15 cellular contexts compared by ENCODE assay signal in the genomic region with DNA sequence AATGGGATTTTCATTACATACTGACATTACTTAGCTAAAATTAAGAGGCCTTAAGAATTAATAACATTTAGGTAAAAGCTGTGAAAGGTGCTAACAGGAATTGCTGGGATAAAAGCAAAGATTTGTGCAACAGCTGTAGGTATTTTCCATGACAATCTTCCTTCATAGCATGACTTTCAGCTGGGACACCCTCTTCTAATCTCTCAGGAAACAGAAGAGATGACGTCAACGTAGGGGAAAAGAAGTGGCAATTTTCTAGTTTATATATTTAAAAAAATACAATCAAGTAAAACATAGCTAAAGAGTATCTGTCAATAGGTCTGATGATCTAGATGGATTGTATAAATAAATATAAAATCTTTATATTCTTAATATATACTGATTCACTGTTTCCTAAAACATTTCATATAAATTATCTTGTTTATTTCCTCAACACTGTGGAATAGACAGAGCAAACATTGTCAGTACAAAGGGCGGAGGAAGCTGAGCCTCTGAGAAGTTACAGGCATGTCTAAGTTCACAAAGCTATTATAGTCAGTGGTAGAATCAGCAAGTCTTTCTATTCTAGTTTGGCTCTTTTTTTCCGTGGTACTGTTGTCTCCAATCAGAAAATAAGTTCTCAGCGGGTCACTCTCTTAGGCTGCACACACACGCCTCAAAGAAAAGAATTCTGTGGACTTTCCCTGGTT.
DNase-seq lines count a peak whose midpoint lies in the region; ATAC-seq, FAIRE-seq and TF ChIP-seq lines count a peak whose summit lies in the region.
"Had no signal": no experiment of that assay in that cellular context is flagged by ENCODE, and none has a peak within 500 bp of the region (broad histone marks: within the 10 kb centered on the region; RNA-seq: fewer than 3 reads in every experiment).

No MANE protein-coding gene starts in this region.

- no peak for TF ChIP-seq POLR2A in thyroid gland (IDR thresholded peaks at IDR 0.05)

- H3K4me1 ChIP-seq in colonic mucosa: no peaks in the 10 kb centered on the region
- H3K4me1 ChIP-seq in hepatocyte (ENCODE audit: insufficient read depth): peaks cover 4% of the 10 kb centered on the region
- H3K4me1 ChIP-seq in small intestine (ENCODE audit: control insufficient read depth in 2 of 2, insufficient read depth in 1 of 2, low read depth in 1 of 2, low read length in 1 of 2): no peaks in the 10 kb centered on the region
- H3K4me1 ChIP-seq in thyroid gland: no peaks in the 10 kb centered on the region

- H3K4me2 ChIP-seq in hepatocyte: no peak overlapping the region

- H3K79me2 ChIP-seq in hepatocyte: no peaks in the 10 kb centered on the region

- no peak overlapping the region for H3K9ac ChIP-seq in colonic mucosa (ENCODE audit: low read depth in 2 of 2, low read length in 2 of 2)

- H3K36me3 ChIP-seq in colonic mucosa (no peaks in the 10 kb centered on the region), hepatocyte (replicated peaks; ENCODE audit: insufficient read depth, low read depth) (no peaks in the 10 kb centered on the region), small intestine (ENCODE audit: control insufficient read depth in 2 of 2, insufficient read depth in 2 of 2, low read length in 2 of 2) (no peaks in the 10 kb centered on the region), thyroid gland (no peaks in the 10 kb centered on the region)

- peak; percentile 8 for DNase-seq in HuH-7 (ENCODE audit: low spot score)
- DNase-seq in colonic mucosa: peak; percentile 56
- peak; percentile 36 for DNase-seq in hepatocyte (ENCODE audit: low spot score)
- DNase-seq in small intestine: peak; percentile 35
- no peak for DNase-seq in thyroid gland
- DNase-seq in Right ventricle myocardium inferior (ENCODE audit: missing footprints): no peak
- DNase-seq: H9, KG1, NCI-H1417, NCI-H1930, NCI-H510A treated with DMSO at 0.1 percent for 48 hours, SHP77 treated with DMSO at 0.1 percent for 48 hours had no signal

- H3K27me3 ChIP-seq in colonic mucosa (no peaks in the 10 kb centered on the region), hepatocyte (no peaks in the 10 kb centered on the region), small intestine (ENCODE audit: control insufficient read depth in 2 of 2, insufficient read depth in 2 of 2, low read length in 2 of 2) (no peaks in the 10 kb centered on the region), thyroid gland (no peaks in the 10 kb centered on the region)

- H3K4me3 ChIP-seq in colonic mucosa (no peak overlapping the region), hepatocyte (no peak overlapping the region), small intestine (ENCODE audit: low read depth in 1 of 2, low read length in 2 of 2) (no peak overlapping the region), thyroid gland (replicated peaks in 1 of 3) (no peak overlapping the region)

- 67% methylated on average over 6 of the region's 6 CpGs for WGBS in hepatocyte (ENCODE audit: low lambda C conversion rate, missing lambda C conversion rate)
- 25 to 49% (median 36%) methylated on average over 6 of the region's 6 CpGs for WGBS in small intestine, 3 donors
- WGBS in thyroid gland, 2 donors: 83 to 86% methylated on average over 6 of the region's 6 CpGs

- FAIRE-seq in small intestine (lab: Jason Lieb, UNC): no peak
- FAIRE-seq: RCC 7860 had no signal

- H3K9me3 ChIP-seq in colonic mucosa (no peaks in the 10 kb centered on the region), hepatocyte (ENCODE audit: low read depth) (no peaks in the 10 kb centered on the region), small intestine (ENCODE audit: control insufficient read depth, low read depth) (no peaks in the 10 kb centered on the region), thyroid gland (no peaks in the 10 kb centered on the region)

- H2AFZ ChIP-seq in hepatocyte: peak overlapping the region; percentile 23

- intact Hi-C loops in colonic mucosa (cut with DNase I): no loop called here
- intact Hi-C loops in thyroid gland (cut with DNase I): no loop called here
- intact Hi-C loops in Right ventricle myocardium inferior (cut with DNase I): no loop called here

- H3K27ac ChIP-seq in colonic mucosa (peak overlapping the region; percentile 65), hepatocyte (peak overlapping the region; percentile 79), small intestine (ENCODE audit: low read depth in 1 of 2, low read length in 1 of 2) (no peak overlapping the region), thyroid gland (no peak overlapping the region)

- H4K20me1 ChIP-seq in hepatocyte (ENCODE audit: insufficient read depth, poor library complexity, severe bottlenecking): no peaks in the 10 kb centered on the region

- no peaks in the 10 kb centered on the region for H3K9me2 ChIP-seq in hepatocyte (replicated peaks; ENCODE audit: insufficient read depth)

- TF ChIP-seq CTCF in colonic mucosa (IDR thresholded peaks at IDR 0.05) (no peak), hepatocyte (IDR thresholded peaks at IDR 0.05; ENCODE audit: poor library complexity) (no peak), thyroid gland (IDR thresholded peaks at IDR 0.05) (no peak)

- ATAC-seq in GM21825 (IDR thresholded peaks at IDR 0.05; ENCODE audit: unreplicated experiment): no peak
- ATAC-seq in HG02623 (IDR thresholded peaks at IDR 0.05; ENCODE audit: unreplicated experiment): no peak
- ATAC-seq in Right ventricle myocardium inferior: no peak

Comparison
In these comparisons a context has a peak if more than half of its experiments do, and no peak if none do; other contexts are left out.
1. DNase-seq: peak in HuH-7 (single experiment), colonic mucosa (single experiment), hepatocyte (single experiment) and small intestine (single experiment); none in thyroid gland (0 of 2) and Right ventricle myocardium inferior (single experiment).
2. H3K27ac ChIP-seq: peak in colonic mucosa (single experiment) and hepatocyte (single experiment); none in small intestine (0 of 2) and thyroid gland (0 of 3).